ENCODE assay signal across 25 cellular contexts in the genomic region with DNA sequence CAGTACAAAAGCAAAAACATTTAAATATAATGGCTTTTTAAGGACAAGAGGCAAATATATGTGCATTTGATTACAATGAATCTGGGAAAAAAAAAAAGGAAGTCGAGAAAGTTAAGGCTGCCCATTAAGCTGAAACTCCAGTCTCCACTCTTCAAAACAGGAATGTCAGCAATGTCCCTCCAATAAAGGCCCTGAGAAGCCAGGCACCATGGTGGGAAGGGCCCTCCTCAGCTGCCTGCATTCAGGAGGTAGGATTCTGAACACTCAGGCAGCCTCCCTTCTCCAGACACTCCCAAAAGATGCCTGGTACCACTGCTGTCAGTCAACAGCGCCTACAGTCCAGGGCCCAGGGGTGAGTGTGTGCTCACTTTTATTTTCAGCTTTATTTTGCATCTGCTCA.
"Had no signal": no experiment of that assay in that cellular context is flagged by ENCODE, and none has a peak within 500 bp of the region (broad histone marks: within the 10 kb centered on the region; RNA-seq: fewer than 3 reads in every experiment).

No MANE protein-coding gene starts in this region.

- H3K4me3 ChIP-seq: dorsolateral prefrontal cortex, gastroesophageal sphincter, heart left ventricle, hepatocyte, ovary, psoas muscle, right lobe of liver, thyroid gland, vagina had no signal

- H3K27ac ChIP-seq: dorsolateral prefrontal cortex, epithelial cell of prostate, gastroesophageal sphincter, heart left ventricle, hepatocyte, ovary, psoas muscle, right lobe of liver, thyroid gland, vagina had no signal

- ATAC-seq: esophagus mucosa; gastroesophageal sphincter; heart left ventricle; left lobe of liver; naive thymus-derived CD8-positive, alpha-beta T cell; psoas muscle; right lobe of liver; stimulated activated naive B cell treated with anti-CD40 and anti-IgM and Interleukin-4, amounts not matched to agents 10 μg/mL and 1 μg/mL and 100 μg/mL, for 72 hours had no signal

- H3K4me1 ChIP-seq: gastroesophageal sphincter, heart left ventricle, psoas muscle, right lobe of liver, thyroid gland, vagina had no signal

- H3K36me3 Mint-ChIP-seq: immature natural killer cell; naive thymus-derived CD8-positive, alpha-beta T cell; stimulated activated naive B cell treated with anti-CD40 and anti-IgM and Interleukin-4, amounts not matched to agents 10 μg/mL and 1 μg/mL and 100 μg/mL, for 72 hours had no signal

- H3K9me3 ChIP-seq: gastroesophageal sphincter, heart left ventricle, ovary, psoas muscle, right lobe of liver, thyroid gland, vagina had no signal

- H3K4me1 Mint-ChIP-seq: immature natural killer cell; stimulated activated naive B cell treated with anti-CD40 and anti-IgM and Interleukin-4, amounts not matched to agents 10 μg/mL and 1 μg/mL and 100 μg/mL, for 72 hours had no signal

- H3K9me3 Mint-ChIP-seq: immature natural killer cell; naive thymus-derived CD8-positive, alpha-beta T cell; nephron progenitor cell; stimulated activated naive B cell treated with anti-CD40 and anti-IgM and Interleukin-4, amounts not matched to agents 10 μg/mL and 1 μg/mL and 100 μg/mL, for 72 hours; stimulated activated naive CD8-positive, alpha-beta T cell treated with anti-CD3 and anti-CD28 coated beads, Interleukin-15, Interleukin-2, amounts not matched to agents 100 ng/mL and 50 ng/mL, for 24 hours had no signal

- H3K4me2 ChIP-seq: hepatocyte had no signal

- H3K27me3 ChIP-seq: heart left ventricle, hepatocyte, ovary, right lobe of liver, thyroid gland, vagina had no signal

- H2AFZ ChIP-seq: hepatocyte had no signal

- DNase-seq: dorsolateral prefrontal cortex; effector CD4-positive, alpha-beta T cell; foreskin fibroblast; heart left ventricle; immature natural killer cell; naive thymus-derived CD8-positive, alpha-beta T cell; nephron progenitor cell; occipital lobe; ovary; posterior cingulate gyrus; psoas muscle; right lobe of liver; small intestine; stimulated activated CD4-positive, alpha-beta T cell treated with anti-CD3 and anti-CD28 coated beads, Interleukin-15, amount 100 ng/mL, for 24 hours; stimulated activated CD4-positive, alpha-beta T cell treated with anti-CD3 and anti-CD28 coated beads, Interleukin-2, amount 100 ng/mL, for 48 hours; stimulated activated naive B cell treated with anti-CD40 and anti-IgM and Interleukin-4, amounts not matched to agents 10 μg/mL and 1 μg/mL and 100 μg/mL, for 72 hours; thyroid gland; trophoblast cell had no signal

- H3K27ac Mint-ChIP-seq: immature natural killer cell; naive thymus-derived CD8-positive, alpha-beta T cell; nephron progenitor cell; stimulated activated naive B cell treated with anti-CD40 and anti-IgM and Interleukin-4, amounts not matched to agents 10 μg/mL and 1 μg/mL and 100 μg/mL, for 72 hours; stimulated activated naive CD8-positive, alpha-beta T cell treated with anti-CD3 and anti-CD28 coated beads, Interleukin-15, Interleukin-2, amounts not matched to agents 100 ng/mL and 50 ng/mL, for 24 hours had no signal

- H3K79me2 ChIP-seq: hepatocyte had no signal

- H3K36me3 ChIP-seq: gastroesophageal sphincter, heart left ventricle, ovary, right lobe of liver, thyroid gland, vagina had no signal

- H3K4me3 Mint-ChIP-seq: immature natural killer cell; naive thymus-derived CD8-positive, alpha-beta T cell; nephron progenitor cell; stimulated activated naive B cell treated with anti-CD40 and anti-IgM and Interleukin-4, amounts not matched to agents 10 μg/mL and 1 μg/mL and 100 μg/mL, for 72 hours; stimulated activated naive CD8-positive, alpha-beta T cell treated with anti-CD3 and anti-CD28 coated beads, Interleukin-15, Interleukin-2, amounts not matched to agents 100 ng/mL and 50 ng/mL, for 24 hours had no signal
